In the genomic region with DNA sequence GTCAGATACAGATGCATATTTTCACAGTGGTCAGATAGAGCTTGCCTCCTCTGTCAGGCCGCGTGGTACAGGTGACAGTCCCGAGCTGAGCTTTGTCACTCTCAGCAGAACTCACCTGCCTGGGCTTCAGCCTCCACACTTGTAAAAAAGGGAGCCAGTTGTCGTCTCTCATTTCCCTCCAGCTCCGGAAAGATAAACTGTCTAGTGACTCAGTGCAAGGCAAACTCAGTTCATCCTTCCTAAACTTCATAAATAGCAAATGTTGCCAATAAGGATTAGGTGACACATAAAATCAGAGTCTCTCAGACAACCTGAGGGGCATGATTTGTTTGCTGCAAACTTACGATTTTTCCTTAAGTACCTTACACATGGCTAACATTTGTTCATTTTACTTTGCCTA, we compare ENCODE assay signal across 24 cellular contexts.
DNase-seq lines count a peak whose midpoint lies in the region; ATAC-seq, FAIRE-seq and TF ChIP-seq lines count a peak whose summit lies in the region.
"Had no signal": no experiment of that assay in that cellular context is flagged by ENCODE, and none has a peak within 500 bp of the region (broad histone marks: within the 10 kb centered on the region; RNA-seq: fewer than 3 reads in every experiment).

No MANE protein-coding gene starts in this region.

- H3K27me3 Mint-ChIP-seq in glutamatergic neuron (ENCODE audit: unreplicated experiment) (no peaks in the 10 kb centered on the region), nephron progenitor cell (ENCODE audit: low read depth, poor library complexity) (no peaks in the 10 kb centered on the region)
- H3K27me3 Mint-ChIP-seq: CD4-positive, alpha-beta T cell had no signal

- BruUV-seq in PC-3 (replicated peaks; lab: Mats Ljungman, UMichigan) (no TSS peak), K562 (replicated peaks; lab: Mats Ljungman, UMichigan) (no TSS peak)

- in situ Hi-C loops in K562 (cut with MboI) = no loop called here

- POLR2A ChIA-PET in PC-3 (lab: Charles Lee; ENCODE audit: unreplicated experiment) (no interaction called here), K562 (lab: Yijun Ruan, JAX) (no interaction called here)

- intact Hi-C loops in PC-3 (cut with micrococcal nuclease) (loop anchor here (2.0 kb wide), 1 partner anchor 27 kb away; no protein-coding TSS in a partner anchor), K562 (cut with micrococcal nuclease) (no loop called here)

- ATAC-seq in PC-3 (peak; percentile 81), K562 (no peak)
- ATAC-seq: A549 had no signal

- H3K27ac Mint-ChIP-seq in glutamatergic neuron (ENCODE audit: unreplicated experiment) = peak overlapping the region; percentile 15
- peak overlapping the region; percentile 90 for H3K27ac Mint-ChIP-seq in nephron progenitor cell
- H3K27ac Mint-ChIP-seq: CD4-positive, alpha-beta T cell; CD8-positive, alpha-beta memory T cell; HFFc6 had no signal

- 0% methylated on average over 6 of the region's 6 CpGs for WGBS in K562 (ENCODE audit: insufficient coverage, low coverage, missing lambda C conversion rate)

- H3K4me2 ChIP-seq in PC-3 (ENCODE audit: low read length) (peak overlapping the region; percentile 35; the same call in 1 of the 2 replicates), K562 (ENCODE audit: insufficient read depth, low read length) (no peak overlapping the region)
- H3K4me2 ChIP-seq: A549; BLaER1 treated with 17β-estradiol and CSF1 and Interleukin-3, amounts not matched to agents 10 nM and 100 nM had no signal

- H4K20me1 ChIP-seq in PC-3 (ENCODE audit: low read length) (no peaks in the 10 kb centered on the region), K562 (replicated peaks; ENCODE audit: control insufficient read depth, insufficient read depth, low read length) (no peaks in the 10 kb centered on the region)
- H4K20me1 ChIP-seq: BLaER1 treated with 17β-estradiol and CSF1 and Interleukin-3, amounts not matched to agents 10 nM and 100 nM had no signal

- peak; percentile 23 for FAIRE-seq in K562 (lab: Jason Lieb, UNC)
- FAIRE-seq in H54 (lab: Jason Lieb, UNC) = no peak
- FAIRE-seq: A549, D721Med, GM12891, GM18507 had no signal

- TF ChIP-seq RAD21 in K562 (CRISPR knock-in tag; conservative IDR thresholded peaks at IDR 0.05 in 1 of 2, IDR thresholded peaks at IDR 0.05 in 1 of 2) = no peak

- H3K36me3 ChIP-seq in PC-3 (ENCODE audit: low read depth, low read length) = no peaks in the 10 kb centered on the region
- H3K36me3 ChIP-seq in K562 (ENCODE audit: control insufficient read depth, insufficient read depth, low read length) = no peaks in the 10 kb centered on the region
- H3K36me3 ChIP-seq: BE2C; BLaER1 treated with 17β-estradiol and CSF1 and Interleukin-3, amounts not matched to agents 10 nM and 100 nM; HAP-1 had no signal

- H3K4me1 ChIP-seq in PC-3 (ENCODE audit: insufficient read depth, low read length) (no peaks in the 10 kb centered on the region), K562 (replicated peaks in 1 of 2; ENCODE audit: control insufficient read depth in 2 of 2, insufficient read depth in 2 of 2, low read length in 2 of 2) (no peaks in the 10 kb centered on the region)
- H3K4me1 ChIP-seq: HAP-1 had no signal

- CTCF ChIA-PET in PC-3 (lab: Charles Lee) = no interaction called here
- CTCF ChIA-PET in K562 (lab: Yijun Ruan, JAX; ENCODE audit: low intra/inter-chr PET ratio) = no interaction called here

- H3K4me1 Mint-ChIP-seq in glutamatergic neuron (ENCODE audit: low read depth, unreplicated experiment) (peaks cover 16% of the 10 kb centered on the region), nephron progenitor cell (peaks cover 16% of the 10 kb centered on the region)
- H3K4me1 Mint-ChIP-seq: CD14-positive monocyte; CD8-positive, alpha-beta memory T cell had no signal

- H3K79me2 ChIP-seq in PC-3 (ENCODE audit: low read length) (no peaks in the 10 kb centered on the region), K562 (ENCODE audit: control insufficient read depth, insufficient read depth, low read length) (no peaks in the 10 kb centered on the region)

- no peaks in the 10 kb centered on the region for H3F3A ChIP-seq in PC-3 (ENCODE audit: low read length, unreplicated experiment)

- no peak for TF ChIP-seq CTCF in PC-3 (conservative IDR thresholded peaks at IDR 0.05; ENCODE audit: low read depth, low read length)
- TF ChIP-seq CTCF in K562 (IDR thresholded peaks at IDR 0.05 in 2 of 3, conservative IDR thresholded peaks at IDR 0.05 in 1 of 3; ENCODE audit: insufficient read depth in 2 of 3, low read depth in 1 of 3, low read length in 3 of 3) = no peak
- no peak for TF ChIP-seq CTCF in glutamatergic neuron (IDR thresholded peaks at IDR 0.05; ENCODE audit: partially characterized antibody, unreplicated experiment)
- no peak for TF ChIP-seq CTCF in nephron progenitor cell (IDR thresholded peaks at IDR 0.05)

- H3K27ac ChIP-seq in PC-3 (ENCODE audit: low read length) (no peak overlapping the region), K562 (ENCODE audit: extremely low read depth, low read depth, low read length) (no peak overlapping the region)
- H3K27ac ChIP-seq: BLaER1 treated with 17β-estradiol and CSF1 and Interleukin-3, amounts not matched to agents 10 nM and 100 nM had no signal

- H3K4me3 Mint-ChIP-seq in glutamatergic neuron (ENCODE audit: unreplicated experiment) (no peak overlapping the region), nephron progenitor cell (no peak overlapping the region)
- H3K4me3 Mint-ChIP-seq: CD14-positive monocyte; CD4-positive, alpha-beta T cell; CD8-positive, alpha-beta memory T cell; HFFc6 had no signal

- no peaks in the 10 kb centered on the region for H3K9me2 ChIP-seq in PC-3 (replicated peaks; ENCODE audit: low read length)

- H3K9me3 Mint-ChIP-seq in glutamatergic neuron (ENCODE audit: unreplicated experiment) (peaks cover 5% of the 10 kb centered on the region), nephron progenitor cell (peaks cover 12% of the 10 kb centered on the region)

- H3K4me3 ChIP-seq in PC-3 (ENCODE audit: low read length) (peak overlapping the region; percentile 14; the same call in 1 of the 2 replicates), K562 (no peak overlapping the region)
- H3K4me3 ChIP-seq: A549; BLaER1 treated with 17β-estradiol and CSF1 and Interleukin-3, amounts not matched to agents 10 nM and 100 nM; HAP-1 had no signal

- no peak overlapping the region for H3K9ac ChIP-seq in PC-3 (ENCODE audit: low read length)
- H3K9ac ChIP-seq in K562 (ENCODE audit: insufficient read depth in 1 of 2, low read depth in 2 of 2, low read length in 2 of 2) = no peak overlapping the region
- H3K9ac ChIP-seq: BLaER1 treated with 17β-estradiol and CSF1 and Interleukin-3, amounts not matched to agents 10 nM and 100 nM had no signal

- peaks cover 10% of the 10 kb centered on the region for H3K36me3 Mint-ChIP-seq in glutamatergic neuron (ENCODE audit: unreplicated experiment)
- no peaks in the 10 kb centered on the region for H3K36me3 Mint-ChIP-seq in nephron progenitor cell (ENCODE audit: low read depth)
- H3K36me3 Mint-ChIP-seq: CD14-positive monocyte; CD8-positive, alpha-beta memory T cell had no signal

- H3K9me3 ChIP-seq in PC-3 (ENCODE audit: low read length) (no peaks in the 10 kb centered on the region), K562 (replicated peaks; ENCODE audit: control insufficient read depth, insufficient read depth, low read depth, low read length) (no peaks in the 10 kb centered on the region)
- H3K9me3 ChIP-seq: A549, BE2C, HAP-1 had no signal

- TF ChIP-seq EP300 in K562 (IDR thresholded peaks at IDR 0.05; ENCODE audit: low read length) = no peak

- 0 out of 2 replicates have a peak overlapping the region, but pooled peaks have one; percentile 33 for H2AFZ ChIP-seq in PC-3 (ENCODE audit: low read length)
- H2AFZ ChIP-seq in K562 (ENCODE audit: low read depth, low read length) = no peak overlapping the region

- H3K27me3 ChIP-seq in PC-3 (ENCODE audit: low read length) (no peaks in the 10 kb centered on the region; the same call in 1 of the 2 replicates), K562 (ENCODE audit: control insufficient read depth in 2 of 2, insufficient read depth in 2 of 2, low read length in 2 of 2) (no peaks in the 10 kb centered on the region)
- H3K27me3 ChIP-seq: BE2C; BLaER1 treated with 17β-estradiol and CSF1 and Interleukin-3, amounts not matched to agents 10 nM and 100 nM had no signal

- TF ChIP-seq POLR2A in K562 (conservative IDR thresholded peaks at IDR 0.05) (no peak), H54 (IDR thresholded peaks at IDR 0.05; ENCODE audit: low read depth, low read length) (no peak)

- no peaks in the 10 kb centered on the region for H3K9me1 ChIP-seq in K562 (ENCODE audit: control insufficient read depth, insufficient read depth, low read length)

- DNase-seq in PC-3 (peak; percentile 58), K562 (ENCODE audit: extremely low read depth in 1 of 4, low spot score in 3 of 4) (no peak), glutamatergic neuron (no peak), nephron progenitor cell (no peak), H54 (ENCODE audit: insufficient read length, low spot score) (no peak), DMS53 treated with DMSO at 0.1 percent for 48 hours (lab: John Stamatoyannopoulos, UW; ENCODE audit: unreplicated experiment) (no peak)
- DNase-seq in stimulated activated CD4-positive, alpha-beta T cell treated with anti-CD3 and anti-CD28 coated beads, Interleukin-15, amount 100 ng/mL, for 24 hours = no peak
- DNase-seq: 8988T; ACHN; AML-193; BE2C; CD4-positive, alpha-beta T cell; CD8-positive, alpha-beta memory T cell; DMS 273 treated with DMSO at 0.1 percent for 48 hours; DMS79 treated with DMSO at 0.1 percent for 48 hours; GF-D8; HFFc6 had no signal

TF ChIP-seq in K562, 482 proteins besides CTCF, POLR2A, EP300 and RAD21 (continues in another document):
- no peak for TF ChIP-seq MCM3 (IDR thresholded peaks at IDR 0.05)
- TF ChIP-seq, protein P1, sequence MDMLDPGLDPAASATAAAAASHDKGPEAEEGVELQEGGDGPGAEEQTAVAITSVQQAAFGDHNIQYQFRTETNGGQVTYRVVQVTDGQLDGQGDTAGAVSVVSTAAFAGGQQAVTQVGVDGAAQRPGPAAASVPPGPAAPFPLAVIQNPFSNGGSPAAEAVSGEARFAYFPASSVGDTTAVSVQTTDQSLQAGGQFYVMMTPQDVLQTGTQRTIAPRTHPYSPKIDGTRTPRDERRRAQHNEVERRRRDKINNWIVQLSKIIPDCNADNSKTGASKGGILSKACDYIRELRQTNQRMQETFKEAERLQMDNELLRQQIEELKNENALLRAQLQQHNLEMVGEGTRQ (CRISPR knock-in tag; IDR thresholded peaks at IDR 0.05) = no peak
- no peak for TF ChIP-seq LARP7 (IDR thresholded peaks at IDR 0.05)
- no peak for TF ChIP-seq DPF2 (IDR thresholded peaks at IDR 0.05)
- no peak for TF ChIP-seq SPI1 (IDR thresholded peaks at IDR 0.05; ENCODE audit: borderline replicate concordance, low read depth, low read length)
